Comparison of ENCODE assay signal across 15 cellular contexts in the genomic region with DNA sequence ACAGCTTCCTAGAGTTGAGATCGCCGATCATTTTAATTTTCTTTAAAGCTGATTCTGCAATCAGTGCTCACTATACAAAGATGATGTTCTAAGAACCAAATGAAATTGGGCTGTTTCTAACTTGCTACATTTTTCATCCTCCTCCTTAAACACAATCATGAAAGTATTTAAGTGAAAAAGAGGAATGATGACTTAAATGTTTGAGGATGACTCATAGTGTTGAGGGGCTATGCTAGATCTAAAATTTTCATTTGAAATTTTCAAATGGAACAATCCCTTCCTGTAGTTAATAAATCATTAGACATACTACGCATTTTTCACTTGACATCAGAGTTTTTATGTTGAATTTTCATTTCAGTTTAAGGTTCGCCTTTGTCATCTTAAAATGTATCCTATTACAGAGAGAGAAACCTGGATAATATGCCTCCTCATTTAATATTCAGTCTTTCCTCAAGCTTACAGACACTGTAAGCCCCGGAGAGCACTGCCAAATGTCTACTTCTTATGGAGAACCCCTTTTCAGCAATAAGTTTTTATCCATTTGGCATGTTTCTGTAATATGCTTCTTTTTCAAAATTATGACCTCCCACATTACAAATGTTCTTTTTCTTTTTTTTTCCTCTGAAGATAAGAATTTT.
DNase-seq lines count a peak whose midpoint lies in the region; ATAC-seq and TF ChIP-seq lines count a peak whose summit lies in the region.
"Had no signal": no experiment of that assay in that cellular context is flagged by ENCODE, and none has a peak within 500 bp of the region (broad histone marks: within the 10 kb centered on the region; RNA-seq: fewer than 3 reads in every experiment).

No MANE protein-coding gene starts in this region.

- peak; percentile 9 for DNase-seq in AG10803 (ENCODE audit: low read depth)
- DNase-seq in HS-27A (ENCODE audit: low read depth), result peak; percentile 26
- DNase-seq in dedifferentiated amniotic fluid mesenchymal stem cell (ENCODE audit: extremely low spot score), result peak; percentile 17
- DNase-seq in inferior parietal cortex (ENCODE audit: extremely low spot score), result peak; percentile 22
- no peak for DNase-seq in retina
- no peak for DNase-seq in activated CD8-positive, alpha-beta memory T cell treated with anti-CD3 and anti-CD28 coated beads for 24 hours
- no peak for DNase-seq in activated CD4-positive, alpha-beta T cell treated with anti-CD3 and anti-CD28 coated beads, Interleukin-2, amount 10 ng/mL, durations not matched to agents 24 days and 14 days
- DNase-seq: DMS 273 treated with DMSO at 0.1 percent for 48 hours, NCI-H1417, NCI-H187 treated with DMSO at 0.1 percent for 48 hours, NCI-H345, NCI-H526 treated with DMSO at 0.1 percent for 48 hours, SHP77 had no signal

- TF ChIP-seq CTCF in AG10803 (conservative IDR thresholded peaks at IDR 0.05; ENCODE audit: low read length), result no peak

- H3K9me3 Mint-ChIP-seq in activated CD4-positive, alpha-beta T cell treated with anti-CD3 and anti-CD28 coated beads, Interleukin-2, amount 10 ng/mL, durations not matched to agents 24 days and 14 days, result no peaks in the 10 kb centered on the region

- H3K27me3 Mint-ChIP-seq in activated CD4-positive, alpha-beta T cell treated with anti-CD3 and anti-CD28 coated beads, Interleukin-2, amount 10 ng/mL, durations not matched to agents 24 days and 14 days, result no peaks in the 10 kb centered on the region
- H3K27me3 Mint-ChIP-seq: IgD-negative memory B cell had no signal

- no peak overlapping the region for H3K4me3 Mint-ChIP-seq in activated CD4-positive, alpha-beta T cell treated with anti-CD3 and anti-CD28 coated beads, Interleukin-2, amount 10 ng/mL, durations not matched to agents 24 days and 14 days
- H3K4me3 Mint-ChIP-seq: IgD-negative memory B cell had no signal

- no peak overlapping the region for H3K27ac Mint-ChIP-seq in activated CD4-positive, alpha-beta T cell treated with anti-CD3 and anti-CD28 coated beads, Interleukin-2, amount 10 ng/mL, durations not matched to agents 24 days and 14 days
- H3K27ac Mint-ChIP-seq: IgD-negative memory B cell had no signal

- intact Hi-C loops in activated CD4-positive, alpha-beta T cell treated with anti-CD3 and anti-CD28 coated beads, Interleukin-2, amount 10 ng/mL, durations not matched to agents 24 days and 14 days (cut with micrococcal nuclease), result no loop called here

- no peak for ATAC-seq in HG02970 (IDR thresholded peaks at IDR 0.05; ENCODE audit: low FRiP score, unreplicated experiment)

- H3K4me3 ChIP-seq in AG10803 (ENCODE audit: low read length), result no peak overlapping the region

- H3K36me3 Mint-ChIP-seq in activated CD4-positive, alpha-beta T cell treated with anti-CD3 and anti-CD28 coated beads, Interleukin-2, amount 10 ng/mL, durations not matched to agents 24 days and 14 days (ENCODE audit: low read depth), result no peaks in the 10 kb centered on the region
- H3K36me3 Mint-ChIP-seq: IgD-negative memory B cell had no signal

- H3K4me1 Mint-ChIP-seq in activated CD4-positive, alpha-beta T cell treated with anti-CD3 and anti-CD28 coated beads, Interleukin-2, amount 10 ng/mL, durations not matched to agents 24 days and 14 days, result no peaks in the 10 kb centered on the region
- H3K4me1 Mint-ChIP-seq: IgD-negative memory B cell had no signal

Comparison
In these comparisons a context has a peak if more than half of its experiments do, and no peak if none do; other contexts are left out.
1. DNase-seq: peak in AG10803 (single experiment), HS-27A (single experiment), dedifferentiated amniotic fluid mesenchymal stem cell (single experiment) and inferior parietal cortex (single experiment); none in retina (single experiment), activated CD8-positive, alpha-beta memory T cell treated with anti-CD3 and anti-CD28 coated beads for 24 hours (single experiment) and activated CD4-positive, alpha-beta T cell treated with anti-CD3 and anti-CD28 coated beads, Interleukin-2, amount 10 ng/mL, durations not matched to agents 24 days and 14 days (single experiment).